Comparison of ENCODE assay signal across 14 cellular contexts in genomic region chr2:55056024-55056521, GRCh38. TPM values are rescaled to one million over a fixed set of nuclear protein-coding genes. Genes with fewer than 3 reads are reported as not detected.
DNase-seq lines count a peak whose midpoint lies in the region; ATAC-seq and TF ChIP-seq lines count a peak whose summit lies in the region.
"Had no signal": no experiment of that assay in that cellular context is flagged by ENCODE, and none has a peak within 500 bp of the region (broad histone marks: within the 10 kb centered on the region; RNA-seq: fewer than 3 reads in every experiment).

No MANE protein-coding gene starts in this region.

- no peaks in the 10 kb centered on the region for H3K27me3 ChIP-seq in psoas muscle (ENCODE audit: insufficient read depth in 3 of 3, low read length in 2 of 3)
- H3K27me3 ChIP-seq: stomach had no signal

- H3K4me3 ChIP-seq in NB4 (ENCODE audit: low read depth, low read length) (no peak overlapping the region), psoas muscle (no peak overlapping the region)
- H3K4me3 ChIP-seq: stomach had no signal

- ATAC-seq in psoas muscle (peak in 3 of 4 donors; percentile 24 to 45 (median 29)), Right ventricle myocardium inferior (no peak)
- ATAC-seq: esophagus mucosa, right cardiac atrium had no signal

- intact Hi-C loops in psoas muscle (cut with DNase I) (loop anchor here in 1 of 2 donors (5.0 kb wide), 1 partner anchor 101 kb away; no protein-coding TSS in a partner anchor), Right ventricle myocardium inferior (cut with DNase I) (no loop called here)

- no peak for TF ChIP-seq POLR2A in NB4 (IDR thresholded peaks at IDR 0.05; ENCODE audit: extremely low read depth, insufficient read length)

- no peak overlapping the region for H3K27ac ChIP-seq in psoas muscle
- H3K27ac ChIP-seq: stomach had no signal

- peaks cover 13% of the 10 kb centered on the region for H3K4me1 ChIP-seq in psoas muscle

- TF ChIP-seq CTCF in NB4 (IDR thresholded peaks at IDR 0.05; ENCODE audit: low read depth, low read length) (no peak), psoas muscle (IDR thresholded peaks at IDR 0.05) (no peak)

- H3K36me3 ChIP-seq in psoas muscle (ENCODE audit: insufficient read depth in 1 of 2, low read depth in 1 of 2): no peaks in the 10 kb centered on the region
- H3K36me3 ChIP-seq: stomach had no signal

- WGBS in psoas muscle, 3 donors: 80 to 85% (median 81%) methylated on average over 9 of the region's 9 CpGs

- peak; percentile 14 for DNase-seq in Daoy (ENCODE audit: low read depth)
- peak; percentile 87 for DNase-seq in NB4 (ENCODE audit: low read depth)
- peak; percentile 78 for DNase-seq in fibroblast of gingiva (ENCODE audit: low read depth)
- no peak for DNase-seq in psoas muscle
- DNase-seq in Right ventricle myocardium inferior (ENCODE audit: missing footprints): no peak
- DNase-seq in SKM-1 treated with dmso at 0.1 percent for 144 hours (lab: John Stamatoyannopoulos, UW; ENCODE audit: unreplicated experiment): no peak
- no peak for DNase-seq in NCI-H187 (lab: John Stamatoyannopoulos, UW)
- DNase-seq in putamen (ENCODE audit: low spot score): no peak
- DNase-seq: activated naive CD4-positive, alpha-beta T cell treated with anti-CD3 and anti-CD28 coated beads for 36 hours; CD4-positive, alpha-beta memory T cell; NCI-H510A treated with DMSO at 0.1 percent for 48 hours; right cardiac atrium; stomach had no signal

- H3K9me3 ChIP-seq in psoas muscle: no peaks in the 10 kb centered on the region
- H3K9me3 ChIP-seq: stomach had no signal

RNA-seq across cellular contexts. Expression of gene RTN4, which starts 5.8 kb away (rescaled TPM):
- 137 TPM in 2 replicates for total RNA-seq in Daoy (2014; rRNA removed; shearing (Covaris generic))
- total RNA-seq in psoas muscle: 100 to 1,000 TPM; 235 to 394 (median 302) TPM
- polyA plus RNA-seq in psoas muscle: 100 to 1,000 TPM; 168 to 542 (median 289) TPM
- total RNA-seq in Right ventricle myocardium inferior: 78.4 TPM

Comparison
In these comparisons a context has a peak if more than half of its experiments do, and no peak if none do; other contexts are left out.
1. DNase-seq: peak in Daoy (single experiment), NB4 (single experiment) and fibroblast of gingiva (single experiment); none in psoas muscle (0 of 2), Right ventricle myocardium inferior (single experiment), SKM-1 treated with dmso at 0.1 percent for 144 hours (single experiment), NCI-H187 (0 of 2) and putamen (single experiment).